In genomic region chr4:185716008-185716976, GRCh38 we compare ENCODE assay signal across 13 cellular contexts.
DNase-seq lines count a peak whose midpoint lies in the region; ATAC-seq and TF ChIP-seq lines count a peak whose summit lies in the region.
"Had no signal": no experiment of that assay in that cellular context is flagged by ENCODE, and none has a peak within 500 bp of the region (broad histone marks: within the 10 kb centered on the region; RNA-seq: fewer than 3 reads in every experiment).

No MANE protein-coding gene starts in this region.

- CTCF ChIA-PET in RWPE1 (lab: Yijun Ruan, JAX) = interaction anchor here (0.7 kb wide), 1 partner anchor 384 kb away, joined by 6 read pairs; no protein-coding TSS in a partner anchor

- POLR2A ChIA-PET in RWPE1 (lab: Yijun Ruan, JAX; ENCODE audit: low non-redundant PET) = no interaction called here

- DNase-seq in Right ventricle myocardium inferior (ENCODE audit: missing footprints) = peak; percentile 58
- no peak for DNase-seq in cardiac septum (ENCODE audit: low spot score)
- peak; percentile 60 for DNase-seq in cerebellar cortex (ENCODE audit: low spot score)
- DNase-seq in lower lobe of right lung = peak; percentile 60
- no peak for DNase-seq in upper lobe of right lung
- no peak for DNase-seq in WERI-Rb-1
- no peak for DNase-seq in NOMO-1 treated with DMSO at 0.1 percent for 48 hours (lab: John Stamatoyannopoulos, UW; ENCODE audit: unreplicated experiment)
- DNase-seq in RWPE1 (ENCODE audit: low spot score) = no peak
- DNase-seq: activated T-cell treated with anti-CD3 and anti-CD28 coated beads, Interleukin-2, amount 50 U/mL, for 48 hours; NCI-H1436; stimulated activated CD4-positive, alpha-beta T cell treated with anti-CD3 and anti-CD28 coated beads, Interleukin-2, amount 100 ng/mL, for 48 hours had no signal

- H3K9me3 ChIP-seq in lower lobe of right lung (no peaks in the 10 kb centered on the region), upper lobe of right lung (no peaks in the 10 kb centered on the region), WERI-Rb-1 (ENCODE audit: severe bottlenecking) (no peaks in the 10 kb centered on the region)

- H3K27me3 ChIP-seq in lower lobe of right lung (ENCODE audit: low read depth) (no peaks in the 10 kb centered on the region), upper lobe of right lung (no peaks in the 10 kb centered on the region), WERI-Rb-1 (ENCODE audit: insufficient read depth, low read depth, severe bottlenecking) (no peaks in the 10 kb centered on the region)

- intact Hi-C loops in Right ventricle myocardium inferior (cut with DNase I) (loop anchor here (5.0 kb wide), 1 partner anchor 61 kb away; no protein-coding TSS in a partner anchor), cardiac septum (cut with DNase I) (no loop called here), lower lobe of right lung (cut with DNase I) (no loop called here), upper lobe of right lung (cut with DNase I) (no loop called here)

- H3K27ac ChIP-seq in lower lobe of right lung (peak overlapping the region; percentile 71), upper lobe of right lung (peak overlapping the region; percentile 63), WERI-Rb-1 (no peak overlapping the region), RWPE1 (no peak overlapping the region)

- no peaks in the 10 kb centered on the region for H3K36me3 ChIP-seq in lower lobe of right lung
- H3K36me3 ChIP-seq in upper lobe of right lung = no peaks in the 10 kb centered on the region
- no peaks in the 10 kb centered on the region for H3K36me3 ChIP-seq in WERI-Rb-1

- ATAC-seq in Right ventricle myocardium inferior (peak; percentile 38), lower lobe of right lung (peak; percentile 73 to 86), upper lobe of right lung (peak; percentile 69)
- ATAC-seq: natural killer cell treated with Interleukin-12 subunit alpha and Interleukin-12 subunit beta and Interleukin-15 and Interleukin-18, amount 100 ng/mL, for 72 hours; WTC11 had no signal

- TF ChIP-seq CTCF in lower lobe of right lung (IDR thresholded peaks at IDR 0.05) (no peak), upper lobe of right lung (IDR thresholded peaks at IDR 0.05) (no peak), WERI-Rb-1 (IDR thresholded peaks at IDR 0.05; ENCODE audit: low read depth, low read length) (no peak), RWPE1 (conservative IDR thresholded peaks at IDR 0.05; ENCODE audit: low read depth) (no peak)

- peaks cover 39% of the 10 kb centered on the region for H3K4me1 ChIP-seq in lower lobe of right lung
- peaks cover 6% of the 10 kb centered on the region for H3K4me1 ChIP-seq in upper lobe of right lung

- H3K4me3 ChIP-seq in lower lobe of right lung (no peak overlapping the region), upper lobe of right lung (no peak overlapping the region), WERI-Rb-1 (ENCODE audit: low read depth, low read length) (no peak overlapping the region)

Comparison
In these comparisons a context has a peak if more than half of its experiments do, and no peak if none do; other contexts are left out.
1. DNase-seq: peak in Right ventricle myocardium inferior (single experiment), cerebellar cortex (single experiment) and lower lobe of right lung (single experiment); none in cardiac septum (single experiment), upper lobe of right lung (single experiment), WERI-Rb-1 (single experiment), NOMO-1 treated with DMSO at 0.1 percent for 48 hours (single experiment) and RWPE1 (single experiment).
2. H3K27ac ChIP-seq: peak in lower lobe of right lung (single experiment) and upper lobe of right lung (single experiment); none in WERI-Rb-1 (single experiment) and RWPE1 (single experiment).
3. Peak in every context shown above with its lines, with median percentiles within 50 percentile points of each other: ATAC-seq.